In genomic region chr5:61449756-61450155, GRCh38 we compare ENCODE assay signal across 13 cellular contexts.
A peak's percentile ranks its signal among the peaks of the same experiment; 100 is the strongest.
DNase-seq lines count a peak whose midpoint lies in the region; ATAC-seq, FAIRE-seq and TF ChIP-seq lines count a peak whose summit lies in the region.
"Had no signal": no experiment of that assay in that cellular context is flagged by ENCODE, and none has a peak within 500 bp of the region (broad histone marks: within the 10 kb centered on the region; RNA-seq: fewer than 3 reads in every experiment).

No MANE protein-coding gene starts in this region.

- no peak overlapping the region for H3K9ac ChIP-seq in PC-3 (ENCODE audit: low read length)

- intact Hi-C loops in PC-3 (cut with micrococcal nuclease) (no loop called here), pancreas (cut with DNase I) (no loop called here)

- TF ChIP-seq CTCF in PC-3 (conservative IDR thresholded peaks at IDR 0.05; ENCODE audit: low read depth, low read length): no peak
- TF ChIP-seq CTCF in pancreas (IDR thresholded peaks at IDR 0.05): no peak
- no peak for TF ChIP-seq CTCF in GM10248 (IDR thresholded peaks at IDR 0.05; ENCODE audit: control extremely low read depth, extremely low read depth, low read depth, missing control alignments)

- H2AFZ ChIP-seq in PC-3 (ENCODE audit: low read length): no peak overlapping the region

- DNase-seq in COLO668 (lab: John Stamatoyannopoulos, UW; ENCODE audit: unreplicated experiment): peak; percentile 9
- peak; percentile 24 for DNase-seq in PC-3
- DNase-seq in epithelial cell of prostate (ENCODE audit: low read depth, low spot score): peak; percentile 20
- DNase-seq in pancreas: no peak
- no peak for DNase-seq in GM10248 (ENCODE audit: extremely low spot score)
- DNase-seq in NCI-H526 (lab: John Stamatoyannopoulos, UW): no peak
- no peak for DNase-seq in OCI-M2 (lab: John Stamatoyannopoulos, UW; ENCODE audit: unreplicated experiment)
- DNase-seq: activated CD4-positive, alpha-beta T cell treated with anti-CD3 and anti-CD28 coated beads, Interleukin-2, amount 50 U/mL, for 48 hours; activated naive CD8-positive, alpha-beta T cell treated with anti-CD3 and anti-CD28 coated beads, Interleukin-2, amount 10 ng/mL, durations not matched to agents 7 days and 5 days; left cardiac atrium; NCI-H2107 had no signal

- no peaks in the 10 kb centered on the region for H4K20me1 ChIP-seq in PC-3 (ENCODE audit: low read length)

- H3K9me3 ChIP-seq in PC-3 (ENCODE audit: low read length) (no peaks in the 10 kb centered on the region), pancreas (no peaks in the 10 kb centered on the region)

- H3K79me2 ChIP-seq in PC-3 (ENCODE audit: low read length): peaks cover 38% of the 10 kb centered on the region

- POLR2A ChIA-PET in PC-3 (lab: Charles Lee; ENCODE audit: unreplicated experiment) (no interaction called here), GM10248 (lab: Yijun Ruan, JAX) (no interaction called here)

- peaks cover 18% of the 10 kb centered on the region for H3K4me1 ChIP-seq in PC-3 (ENCODE audit: insufficient read depth, low read length)
- H3K4me1 ChIP-seq in pancreas: peaks cover 9 to 33% (median 15%) of the 10 kb centered on the region in 3 donors

- H3K4me2 ChIP-seq in PC-3 (ENCODE audit: low read length): peak overlapping the region; percentile 31; the same call in 1 of the 2 replicates

- WGBS in pancreas, 2 donors: 88 to 100% methylated on average over 1 of the region's 1 CpG

- H3F3A ChIP-seq in PC-3 (ENCODE audit: low read length, unreplicated experiment): no peaks in the 10 kb centered on the region

- BruUV-seq in PC-3 (replicated peaks; lab: Mats Ljungman, UMichigan): no TSS peak

- FAIRE-seq in pancreas (lab: Jason Lieb, UNC): no peak
- FAIRE-seq: HepG2 had no signal

- no peaks in the 10 kb centered on the region for H3K9me2 ChIP-seq in PC-3 (replicated peaks; ENCODE audit: low read length)

- H3K27me3 ChIP-seq in PC-3 (ENCODE audit: low read length) (no peaks in the 10 kb centered on the region), pancreas (no peaks in the 10 kb centered on the region)

- peak; percentile 70 for ATAC-seq in PC-3
- peak; percentile 60 to 73 (median 65) for ATAC-seq in pancreas
- ATAC-seq in HG03108 (IDR thresholded peaks at IDR 0.05; ENCODE audit: unreplicated experiment): no peak
- ATAC-seq: HepG2 had no signal

- peaks cover 13% of the 10 kb centered on the region; the same call in 1 of the 2 replicates for H3K36me3 ChIP-seq in PC-3 (ENCODE audit: low read depth, low read length)
- no peaks in the 10 kb centered on the region for H3K36me3 ChIP-seq in pancreas

- H3K27ac ChIP-seq in PC-3 (ENCODE audit: low read length): peak overlapping the region; percentile 40
- H3K27ac ChIP-seq in epithelial cell of prostate: peak overlapping the region; percentile 68
- H3K27ac ChIP-seq in pancreas: peak overlapping the region in 2 of 4 donors; percentile 70 to 79

- no peak overlapping the region for H3K4me3 ChIP-seq in PC-3 (ENCODE audit: low read length)
- H3K4me3 ChIP-seq in pancreas: no peak overlapping the region

- CTCF ChIA-PET in PC-3 (lab: Charles Lee) (no interaction called here), GM10248 (lab: Yijun Ruan, JAX) (interaction anchor here (1.3 kb wide), 1 partner anchor 14 kb away, joined by 3 read pairs; no protein-coding TSS in a partner anchor)

Comparison
In these comparisons a context has a peak if more than half of its experiments do, and no peak if none do; other contexts are left out.
1. DNase-seq: peak in COLO668 (single experiment), PC-3 (single experiment) and epithelial cell of prostate (single experiment); none in pancreas (0 of 6), GM10248 (single experiment), NCI-H526 (0 of 2) and OCI-M2 (single experiment).